ENCODE assay signal across 14 cellular contexts in the genomic region with DNA sequence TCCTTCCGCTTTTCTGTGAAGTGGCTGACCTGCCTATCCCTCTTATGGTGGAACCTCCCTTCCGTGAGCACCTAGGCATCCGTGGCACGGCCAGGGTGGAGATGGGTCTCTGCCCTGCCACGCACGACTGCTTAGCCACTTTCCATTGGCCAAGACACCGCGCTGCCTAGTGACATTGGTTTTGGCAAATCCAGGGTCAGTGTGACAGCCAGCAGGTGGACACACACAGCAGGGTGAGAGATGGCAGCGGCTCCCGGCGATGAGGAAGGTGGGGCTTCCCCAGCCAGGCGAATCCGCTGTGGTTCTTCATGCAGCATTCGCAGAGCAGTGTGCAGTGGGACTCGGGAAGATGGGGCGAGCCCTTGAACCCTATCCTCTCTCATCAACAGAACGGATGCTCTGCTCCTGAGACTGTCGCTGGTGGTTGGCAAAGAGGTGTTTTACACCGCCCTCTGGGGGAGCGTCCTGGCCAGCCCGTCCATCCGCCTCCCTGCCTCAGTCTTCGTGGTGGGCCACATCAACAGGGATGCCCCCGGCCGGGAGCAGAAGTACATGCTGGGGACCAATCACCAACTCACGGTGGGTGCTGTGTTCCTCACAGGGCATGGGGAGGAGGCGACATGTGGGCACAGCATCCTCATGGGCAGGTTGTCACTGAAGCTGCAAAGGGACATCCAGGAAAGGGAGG.
"Had no signal": no experiment of that assay in that cellular context is flagged by ENCODE, and none has a peak within 500 bp of the region (broad histone marks: within the 10 kb centered on the region; RNA-seq: fewer than 3 reads in every experiment).

No MANE protein-coding gene starts in this region.

- H3K4me3 ChIP-seq: coronary artery, lung, spleen had no signal

- DNase-seq: activated CD4-positive, alpha-beta T cell treated with anti-CD3 and anti-CD28 coated beads, Interleukin-2, amount 50 U/mL, for 4 hours; activated naive CD4-positive, alpha-beta T cell treated with Interleukin-2 at 50 U/mL for 16 hours; activated T-cell treated with anti-CD3 and anti-CD28 coated beads, Interleukin-2, amount 50 U/mL, for 1 hour; hypothalamus; occipital lobe; retina; spleen; stimulated activated naive CD4-positive, alpha-beta T cell had no signal

- H3K27ac ChIP-seq: coronary artery, spleen had no signal

- H3K4me3 Mint-ChIP-seq: brain, mesothelial cell of epicardium, nephron had no signal

- H3K27me3 ChIP-seq: spleen had no signal

- H3K27me3 Mint-ChIP-seq: activated T-helper 17 cell treated with anti-CD3 and anti-CD28 coated beads, Interleukin-2, amount 50 U/mL, for 72 hours had no signal

- H3K27ac Mint-ChIP-seq: mesothelial cell of epicardium, nephron had no signal

- H3K4me1 Mint-ChIP-seq: nephron had no signal

- H3K9me3 Mint-ChIP-seq: activated T-helper 17 cell treated with anti-CD3 and anti-CD28 coated beads, Interleukin-2, amount 50 U/mL, for 72 hours; brain; mesothelial cell of epicardium; nephron had no signal

- H3K9me3 ChIP-seq: spleen had no signal
